Comparison of ENCODE assay signal across 12 cellular contexts in the genomic region with DNA sequence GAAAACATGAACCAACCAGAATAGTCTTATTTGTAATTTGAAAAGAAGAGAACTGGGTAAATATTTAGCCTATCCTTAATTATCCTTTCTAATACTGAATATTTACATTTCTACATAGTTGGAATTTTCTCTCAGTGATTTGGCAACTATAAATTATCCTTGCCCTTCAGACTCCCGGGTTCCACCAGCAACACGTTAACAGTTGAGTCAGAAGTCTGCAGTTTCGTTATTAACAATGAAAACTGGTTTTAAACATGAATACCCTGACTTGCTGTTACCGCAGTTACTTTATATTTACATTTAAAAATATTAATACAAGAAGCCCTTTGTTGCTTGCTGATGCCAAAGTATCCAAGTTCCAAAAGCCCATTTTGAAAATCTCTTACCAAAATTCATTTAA.
DNase-seq lines count a peak whose midpoint lies in the region; ATAC-seq and TF ChIP-seq lines count a peak whose summit lies in the region.
"Had no signal": no experiment of that assay in that cellular context is flagged by ENCODE, and none has a peak within 500 bp of the region (broad histone marks: within the 10 kb centered on the region; RNA-seq: fewer than 3 reads in every experiment).

No MANE protein-coding gene starts in this region.

- peaks cover 9% of the 10 kb centered on the region for H3K27me3 Mint-ChIP-seq in activated T-cell treated with anti-CD3 and anti-CD28 coated beads, Interleukin-2, amount 50 U/mL, for 24 hours

- peak; percentile 33 for ATAC-seq in GM21786 (IDR thresholded peaks at IDR 0.05; ENCODE audit: unreplicated experiment)
- peak; percentile 72 for ATAC-seq in RWPE2 (ENCODE audit: low read depth)

- H3K4me1 ChIP-seq in RWPE2 (ENCODE audit: insufficient read depth, poor library complexity, severe bottlenecking): peaks cover 12% of the 10 kb centered on the region

- no peak for TF ChIP-seq CTCF in RWPE2 (IDR thresholded peaks at IDR 0.05; ENCODE audit: poor library complexity, severe bottlenecking)

- no peak overlapping the region for H3K27ac ChIP-seq in RWPE2 (ENCODE audit: poor library complexity, severe bottlenecking)
- H3K27ac ChIP-seq: PC-9 had no signal

- H3K36me3 Mint-ChIP-seq in activated T-cell treated with anti-CD3 and anti-CD28 coated beads, Interleukin-2, amount 50 U/mL, for 24 hours (ENCODE audit: low read depth): no peaks in the 10 kb centered on the region

- H3K27ac Mint-ChIP-seq in activated T-cell treated with anti-CD3 and anti-CD28 coated beads, Interleukin-2, amount 50 U/mL, for 24 hours: peak overlapping the region; percentile 79

- peaks cover 2% of the 10 kb centered on the region for H3K9me3 Mint-ChIP-seq in activated T-cell treated with anti-CD3 and anti-CD28 coated beads, Interleukin-2, amount 50 U/mL, for 24 hours

- H3K4me3 Mint-ChIP-seq in activated T-cell treated with anti-CD3 and anti-CD28 coated beads, Interleukin-2, amount 50 U/mL, for 24 hours: no peak overlapping the region

- no peak for DNase-seq in activated T-cell treated with anti-CD3 and anti-CD28 coated beads, Interleukin-2, amount 50 U/mL, for 24 hours
- no peak for DNase-seq in activated T-cell treated with anti-CD3 and anti-CD28 coated beads, Interleukin-2, amount 50 U/mL, for 1 hour
- DNase-seq in RWPE2 (ENCODE audit: low spot score): no peak
- DNase-seq in renal cortical epithelial cell (ENCODE audit: low read depth): peak; percentile 79
- DNase-seq in cerebellar cortex (ENCODE audit: low spot score): no peak
- no peak for DNase-seq in germinal center (ENCODE audit: low spot score)
- DNase-seq in Kasumi-1 (lab: John Stamatoyannopoulos, UW): no peak
- DNase-seq: dermis blood vessel endothelial cell, H7, NCI-H1436 had no signal

- H3K4me1 Mint-ChIP-seq in activated T-cell treated with anti-CD3 and anti-CD28 coated beads, Interleukin-2, amount 50 U/mL, for 24 hours (ENCODE audit: low read depth): peaks cover 15% of the 10 kb centered on the region

- no peaks in the 10 kb centered on the region for H3K36me3 ChIP-seq in RWPE2 (ENCODE audit: low read depth)

- no peaks in the 10 kb centered on the region for H3K9me3 ChIP-seq in RWPE2 (ENCODE audit: severe bottlenecking)

- H3K4me3 ChIP-seq in RWPE2 (ENCODE audit: severe bottlenecking): no peak overlapping the region
- H3K4me3 ChIP-seq: PC-9 had no signal

- no peaks in the 10 kb centered on the region for H3K27me3 ChIP-seq in RWPE2 (ENCODE audit: insufficient read depth, poor library complexity, severe bottlenecking)
